In the genomic region with DNA sequence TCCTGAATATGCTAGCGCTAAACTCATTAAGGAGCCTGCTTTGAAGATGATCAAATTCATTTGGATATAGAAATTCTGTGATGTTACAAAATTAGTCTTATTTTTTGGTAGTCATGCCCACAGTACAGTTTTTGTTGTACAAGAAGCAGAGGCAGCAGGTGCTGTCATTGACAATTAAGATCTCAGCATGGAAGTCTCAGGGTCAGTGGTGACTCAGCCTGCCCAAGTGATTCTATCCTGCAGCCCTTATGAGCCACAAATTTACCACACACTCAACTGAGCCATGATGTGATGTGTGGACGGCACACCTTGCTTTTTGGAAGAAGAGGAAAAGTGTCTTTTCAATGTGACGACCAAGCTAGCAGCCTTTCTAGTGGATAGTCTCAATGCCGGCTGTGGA, we compare ENCODE assay signal across 13 cellular contexts.
DNase-seq lines count a peak whose midpoint lies in the region; TF ChIP-seq lines count a peak whose summit lies in the region.
"Had no signal": no experiment of that assay in that cellular context is flagged by ENCODE, and none has a peak within 500 bp of the region (broad histone marks: within the 10 kb centered on the region; RNA-seq: fewer than 3 reads in every experiment).

No MANE protein-coding gene starts in this region.

- H3F3A ChIP-seq in SK-N-SH (replicated peaks; ENCODE audit: insufficient read depth), result no peaks in the 10 kb centered on the region

- no peaks in the 10 kb centered on the region for H3K9me2 ChIP-seq in SK-N-SH

- peaks cover 7% of the 10 kb centered on the region for H3K9me3 Mint-ChIP-seq in chondrocyte (ENCODE audit: low read depth)
- H3K9me3 Mint-ChIP-seq: CD4-positive, alpha-beta T cell had no signal

- no peaks in the 10 kb centered on the region for H3K4me1 ChIP-seq in SK-N-SH (ENCODE audit: control insufficient read depth in 1 of 2, insufficient read depth in 2 of 2, low read depth in 1 of 2, low read length in 1 of 2)

- H3K27ac ChIP-seq in SK-N-SH (ENCODE audit: low read depth in 2 of 2, low read length in 1 of 2), result no peak overlapping the region

- H3K9ac ChIP-seq in SK-N-SH, result no peak overlapping the region

- TF ChIP-seq EP300 in SK-N-SH (IDR thresholded peaks at IDR 0.05; ENCODE audit: borderline replicate concordance in 1 of 2, low read depth in 1 of 2, low read length in 1 of 2), result no peak

- H4K20me1 ChIP-seq in SK-N-SH (ENCODE audit: insufficient read depth), result no peaks in the 10 kb centered on the region

- no peaks in the 10 kb centered on the region for H3K4me1 Mint-ChIP-seq in chondrocyte (ENCODE audit: low read depth)
- H3K4me1 Mint-ChIP-seq: B cell had no signal

- no peak overlapping the region for H3K27ac Mint-ChIP-seq in chondrocyte (ENCODE audit: unreplicated experiment)
- H3K27ac Mint-ChIP-seq: B cell; CD4-positive, alpha-beta T cell had no signal

- CTCF ChIA-PET in SK-N-SH (lab: Yijun Ruan, JAX), result interaction anchor here (1.3 kb wide), 1 partner anchor 477 kb away, joined by 3 read pairs; no protein-coding TSS in a partner anchor

- POLR2A ChIA-PET in SK-N-SH (lab: Yijun Ruan, JAX), result no interaction called here

- H3K79me2 ChIP-seq in SK-N-SH (ENCODE audit: insufficient read depth), result no peaks in the 10 kb centered on the region

- DNase-seq in A172 (ENCODE audit: low spot score), result peak; percentile 28
- peak; percentile 37 for DNase-seq in HT1080 (ENCODE audit: low read depth)
- no peak for DNase-seq in SK-N-SH
- DNase-seq in myocyte (ENCODE audit: low read depth), result peak; percentile 76
- DNase-seq in HuH-7 (ENCODE audit: low spot score), result no peak
- no peak for DNase-seq in chondrocyte (ENCODE audit: low spot score)
- DNase-seq in GM19240 (ENCODE audit: insufficient read length, low spot score), result no peak
- DNase-seq: C1 segment of cervical spinal cord; CD4-positive, alpha-beta T cell; DND-41; GF-D8; KBM-7 had no signal

- TF ChIP-seq CTCF in SK-N-SH (IDR thresholded peaks at IDR 0.05) (no peak), chondrocyte (IDR thresholded peaks at IDR 0.05) (no peak)

- no peaks in the 10 kb centered on the region for H3K27me3 ChIP-seq in SK-N-SH (ENCODE audit: insufficient read depth)

- H3K4me3 Mint-ChIP-seq in chondrocyte (ENCODE audit: unreplicated experiment), result no peak overlapping the region
- H3K4me3 Mint-ChIP-seq: B cell; CD4-positive, alpha-beta T cell had no signal

- H3K9me3 ChIP-seq in SK-N-SH, result no peaks in the 10 kb centered on the region

- no peak overlapping the region for H3K4me2 ChIP-seq in SK-N-SH

- peaks cover 41% of the 10 kb centered on the region for H3K27me3 Mint-ChIP-seq in chondrocyte (ENCODE audit: low read depth)
- H3K27me3 Mint-ChIP-seq: B cell; CD4-positive, alpha-beta T cell had no signal

- no peak overlapping the region for H2AFZ ChIP-seq in SK-N-SH (ENCODE audit: low read depth)

- H3K4me3 ChIP-seq in SK-N-SH (ENCODE audit: low read depth in 2 of 2, low read length in 1 of 2), result no peak overlapping the region

- 86% methylated on average over 4 of the region's 4 CpGs for WGBS in SK-N-SH (ENCODE audit: low lambda C conversion rate)

- peaks cover 2% of the 10 kb centered on the region for H3K36me3 Mint-ChIP-seq in chondrocyte (ENCODE audit: low read depth)

- H3K36me3 ChIP-seq in SK-N-SH (replicated peaks in 1 of 2; ENCODE audit: control insufficient read depth in 1 of 2, insufficient read depth in 2 of 2, low read length in 1 of 2), result peaks cover 0 to 13% of the 10 kb centered on the region in 2 experiments

- no peak for TF ChIP-seq RAD21 in SK-N-SH (IDR thresholded peaks at IDR 0.05; ENCODE audit: low read length)

TF ChIP-seq in SK-N-SH, 30 proteins besides CTCF, POLR2A, EP300 and RAD21:
- TF ChIP-seq, protein P1, sequence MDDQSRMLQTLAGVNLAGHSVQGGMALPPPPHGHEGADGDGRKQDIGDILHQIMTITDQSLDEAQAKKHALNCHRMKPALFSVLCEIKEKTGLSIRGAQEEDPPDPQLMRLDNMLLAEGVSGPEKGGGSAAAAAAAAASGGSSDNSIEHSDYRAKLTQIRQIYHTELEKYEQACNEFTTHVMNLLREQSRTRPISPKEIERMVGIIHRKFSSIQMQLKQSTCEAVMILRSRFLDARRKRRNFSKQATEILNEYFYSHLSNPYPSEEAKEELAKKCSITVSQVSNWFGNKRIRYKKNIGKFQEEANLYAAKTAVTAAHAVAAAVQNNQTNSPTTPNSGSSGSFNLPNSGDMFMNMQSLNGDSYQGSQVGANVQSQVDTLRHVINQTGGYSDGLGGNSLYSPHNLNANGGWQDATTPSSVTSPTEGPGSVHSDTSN (IDR thresholded peaks at IDR 0.05), result peak; percentile 56
- TF ChIP-seq JUND (IDR thresholded peaks at IDR 0.05) (no peak), TCF12 (IDR thresholded peaks at IDR 0.05) (0 out of 2 replicates have a peak, but pooled peaks have one; percentile 12)

Comparison
In these comparisons a context has a peak if more than half of its experiments do, and no peak if none do; other contexts are left out.
1. DNase-seq: peak in A172 (single experiment), HT1080 (single experiment) and myocyte (single experiment); none in SK-N-SH (single experiment), HuH-7 (single experiment), chondrocyte (single experiment) and GM19240 (single experiment).